In genomic region chrX:99301990-99302389, GRCh38 we compare ENCODE assay signal across 11 cellular contexts.
A peak's percentile ranks its signal among the peaks of the same experiment; 100 is the strongest.
DNase-seq lines count a peak whose midpoint lies in the region; ATAC-seq, FAIRE-seq and TF ChIP-seq lines count a peak whose summit lies in the region.
"Had no signal": no experiment of that assay in that cellular context is flagged by ENCODE, and none has a peak within 500 bp of the region (broad histone marks: within the 10 kb centered on the region; RNA-seq: fewer than 3 reads in every experiment).

No MANE protein-coding gene starts in this region.

- ATAC-seq in HG02885 (IDR thresholded peaks at IDR 0.05; ENCODE audit: poor library complexity, unreplicated experiment) (peak; percentile 52), HG03175 (IDR thresholded peaks at IDR 0.05; ENCODE audit: unreplicated experiment) (no peak)
- ATAC-seq in stimulated activated naive B cell treated with anti-CD40 and anti-IgM and Interleukin-4, amounts not matched to agents 10 μg/mL and 1 μg/mL and 100 μg/mL, for 72 hours (replicated peaks) = no peak
- ATAC-seq: gastrocnemius medialis; natural killer cell treated with Interleukin-12 subunit alpha and Interleukin-12 subunit beta and Interleukin-15 and Interleukin-18, amount 100 ng/mL, for 72 hours had no signal

- no peaks in the 10 kb centered on the region for H3K36me3 Mint-ChIP-seq in stimulated activated naive B cell treated with anti-CD40 and anti-IgM and Interleukin-4, amounts not matched to agents 10 μg/mL and 1 μg/mL and 100 μg/mL, for 72 hours
- H3K36me3 Mint-ChIP-seq: natural killer cell treated with Interleukin-12 subunit alpha and Interleukin-12 subunit beta and Interleukin-15 and Interleukin-18, amount 100 ng/mL, for 72 hours had no signal

- H3K36me3 ChIP-seq in kidney epithelial cell (ENCODE audit: control insufficient read depth, insufficient read depth, low read length) (no peaks in the 10 kb centered on the region), adrenal gland (replicated peaks in 1 of 2) (no peaks in the 10 kb centered on the region)
- H3K36me3 ChIP-seq: gastrocnemius medialis had no signal

- TF ChIP-seq CTCF in kidney epithelial cell (IDR thresholded peaks at IDR 0.05; ENCODE audit: insufficient read depth, low read length, poor library complexity, severe bottlenecking) = peak; percentile 22
- TF ChIP-seq CTCF in adrenal gland (IDR thresholded peaks at IDR 0.05) = peak in 1 of 6 experiments; percentile 23

- no peaks in the 10 kb centered on the region for H3K9me3 Mint-ChIP-seq in stimulated activated naive B cell treated with anti-CD40 and anti-IgM and Interleukin-4, amounts not matched to agents 10 μg/mL and 1 μg/mL and 100 μg/mL, for 72 hours
- H3K9me3 Mint-ChIP-seq: natural killer cell treated with Interleukin-12 subunit alpha and Interleukin-12 subunit beta and Interleukin-15 and Interleukin-18, amount 100 ng/mL, for 72 hours had no signal

- peak; percentile 64 for DNase-seq in DMS53 (lab: John Stamatoyannopoulos, UW)
- DNase-seq in RKO (ENCODE audit: low spot score) = peak; percentile 61
- no peak for DNase-seq in kidney epithelial cell (ENCODE audit: low read depth)
- DNase-seq in adrenal gland = no peak
- no peak for DNase-seq in H54 (ENCODE audit: insufficient read length, low spot score)
- no peak for DNase-seq in stimulated activated naive B cell treated with anti-CD40 and anti-IgM and Interleukin-4, amounts not matched to agents 10 μg/mL and 1 μg/mL and 100 μg/mL, for 72 hours
- DNase-seq: amygdala, gastrocnemius medialis had no signal

- no peaks in the 10 kb centered on the region for H3K4me1 ChIP-seq in adrenal gland (replicated peaks in 1 of 2)
- H3K4me1 ChIP-seq: gastrocnemius medialis had no signal

- no peak overlapping the region for H3K4me3 ChIP-seq in kidney epithelial cell (ENCODE audit: low read depth, low read length)
- H3K4me3 ChIP-seq in adrenal gland = no peak overlapping the region
- H3K4me3 ChIP-seq: gastrocnemius medialis had no signal

- intact Hi-C loops in adrenal gland (cut with DNase I) = no loop called here

- no peaks in the 10 kb centered on the region for H3K4me1 Mint-ChIP-seq in stimulated activated naive B cell treated with anti-CD40 and anti-IgM and Interleukin-4, amounts not matched to agents 10 μg/mL and 1 μg/mL and 100 μg/mL, for 72 hours

- H3K27me3 Mint-ChIP-seq in stimulated activated naive B cell treated with anti-CD40 and anti-IgM and Interleukin-4, amounts not matched to agents 10 μg/mL and 1 μg/mL and 100 μg/mL, for 72 hours = no peaks in the 10 kb centered on the region
- H3K27me3 Mint-ChIP-seq: natural killer cell treated with Interleukin-12 subunit alpha and Interleukin-12 subunit beta and Interleukin-15 and Interleukin-18, amount 100 ng/mL, for 72 hours had no signal

- TF ChIP-seq POLR2A in adrenal gland (IDR thresholded peaks at IDR 0.05) (no peak), H54 (IDR thresholded peaks at IDR 0.05; ENCODE audit: low read depth, low read length) (no peak)

- 5 to 25% (median 18%) methylated on average over 2 of the region's 2 CpGs for WGBS in adrenal gland, 4 donors

- H3K9me3 ChIP-seq in adrenal gland (replicated peaks in 1 of 3) = no peaks in the 10 kb centered on the region
- H3K9me3 ChIP-seq: gastrocnemius medialis had no signal

- no peak overlapping the region for H3K27ac ChIP-seq in adrenal gland
- H3K27ac ChIP-seq: gastrocnemius medialis had no signal

- FAIRE-seq in H54 (lab: Jason Lieb, UNC) = no peak

- H3K4me3 Mint-ChIP-seq in stimulated activated naive B cell treated with anti-CD40 and anti-IgM and Interleukin-4, amounts not matched to agents 10 μg/mL and 1 μg/mL and 100 μg/mL, for 72 hours = no peak overlapping the region
- H3K4me3 Mint-ChIP-seq: natural killer cell treated with Interleukin-12 subunit alpha and Interleukin-12 subunit beta and Interleukin-15 and Interleukin-18, amount 100 ng/mL, for 72 hours had no signal

- no peak overlapping the region for H3K27ac Mint-ChIP-seq in stimulated activated naive B cell treated with anti-CD40 and anti-IgM and Interleukin-4, amounts not matched to agents 10 μg/mL and 1 μg/mL and 100 μg/mL, for 72 hours
- H3K27ac Mint-ChIP-seq: natural killer cell treated with Interleukin-12 subunit alpha and Interleukin-12 subunit beta and Interleukin-15 and Interleukin-18, amount 100 ng/mL, for 72 hours had no signal

- H3K27me3 ChIP-seq in kidney epithelial cell (ENCODE audit: control insufficient read depth, insufficient read depth, low read length) (no peaks in the 10 kb centered on the region), adrenal gland (peaks cover 9% of the 10 kb centered on the region)
- H3K27me3 ChIP-seq: gastrocnemius medialis had no signal

Comparison
In these comparisons a context has a peak if more than half of its experiments do, and no peak if none do; other contexts are left out.
1. DNase-seq: peak in DMS53 (single experiment) and RKO (single experiment); none in kidney epithelial cell (single experiment), adrenal gland (0 of 7), H54 (single experiment) and stimulated activated naive B cell treated with anti-CD40 and anti-IgM and Interleukin-4, amounts not matched to agents 10 μg/mL and 1 μg/mL and 100 μg/mL, for 72 hours (single experiment).